Comparison of ENCODE assay signal across 8 cellular contexts in the genomic region with DNA sequence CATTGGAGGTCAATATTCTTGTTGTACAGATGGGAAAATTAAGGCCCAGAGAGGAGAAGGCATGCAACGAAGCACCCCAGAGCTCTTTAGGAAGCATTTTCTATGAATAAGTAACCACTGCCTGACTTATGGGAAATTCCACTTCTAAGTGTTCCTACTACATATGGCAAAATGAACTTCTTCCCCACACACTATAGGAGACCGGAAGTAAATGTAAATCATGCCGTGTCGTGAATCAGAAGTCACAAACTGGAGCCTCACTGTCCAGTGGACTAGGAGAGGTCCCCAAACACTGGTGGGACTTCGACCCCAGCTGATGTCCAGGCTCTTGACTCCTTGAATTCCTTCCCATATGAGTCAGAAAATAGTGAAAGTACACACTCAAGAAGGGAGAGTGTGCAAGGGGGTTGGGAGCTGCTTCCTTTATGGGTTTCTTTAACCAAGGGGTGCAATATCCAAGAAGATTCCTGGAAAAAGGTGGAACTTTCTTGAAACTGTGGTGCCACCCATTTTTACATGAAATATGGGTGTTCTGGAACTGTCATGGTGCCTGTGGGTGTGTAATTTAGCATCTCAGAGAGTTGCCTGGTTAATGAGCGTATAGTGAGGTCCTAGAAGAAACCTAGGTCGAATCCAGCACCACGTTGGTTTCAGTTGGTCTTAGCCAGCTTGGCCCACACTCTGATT. TPM values are rescaled to one million over a fixed set of nuclear protein-coding genes. Genes with fewer than 3 reads are reported as not detected.
A peak's percentile ranks its signal among the peaks of the same experiment; 100 is the strongest.
DNase-seq lines count a peak whose midpoint lies in the region; ATAC-seq and TF ChIP-seq lines count a peak whose summit lies in the region.

No MANE protein-coding gene starts in this region.

- H3K27me3 ChIP-seq in left ventricle myocardium inferior (ENCODE audit: low read depth) = no peaks in the 10 kb centered on the region
- no peaks in the 10 kb centered on the region for H3K27me3 ChIP-seq in Karpas-422 (ENCODE audit: low read length)
- H3K27me3 ChIP-seq in breast epithelium = no peaks in the 10 kb centered on the region

- H4K20me1 ChIP-seq in Karpas-422 (ENCODE audit: insufficient read depth, low read depth, low read length) = no peaks in the 10 kb centered on the region

- H3K4me3 ChIP-seq in left ventricle myocardium inferior = peak overlapping the region; percentile 85
- no peak overlapping the region for H3K4me3 ChIP-seq in Karpas-422 (ENCODE audit: low read length)
- H3K4me3 ChIP-seq in breast epithelium = no peak overlapping the region

- peaks cover 20% of the 10 kb centered on the region for H3K36me3 ChIP-seq in left ventricle myocardium inferior
- no peaks in the 10 kb centered on the region for H3K36me3 ChIP-seq in Karpas-422 (ENCODE audit: insufficient read depth, low read length)
- no peaks in the 10 kb centered on the region for H3K36me3 ChIP-seq in breast epithelium

- peak overlapping the region; percentile 57 for H2AFZ ChIP-seq in Karpas-422 (ENCODE audit: low read length)

- DNase-seq in left ventricle myocardium inferior = no peak
- no peak for DNase-seq in cardiac septum (ENCODE audit: low spot score)
- peak; percentile 58 for DNase-seq in Karpas-422
- DNase-seq in left lobe of liver (ENCODE audit: low spot score) = peak; percentile 28
- DNase-seq in SK-N-DZ (ENCODE audit: low spot score) = no peak
- no peak for DNase-seq in breast epithelium (ENCODE audit: low spot score in 2 of 2)
- no peak for DNase-seq in NCI-H1105 (lab: John Stamatoyannopoulos, UW)

- no peak for TF ChIP-seq CTCF in left ventricle myocardium inferior (IDR thresholded peaks at IDR 0.05; ENCODE audit: borderline replicate concordance)
- no peak for TF ChIP-seq CTCF in breast epithelium (IDR thresholded peaks at IDR 0.05)

- ATAC-seq in left lobe of liver = no peak
- ATAC-seq in GM21526 (IDR thresholded peaks at IDR 0.05; ENCODE audit: low FRiP score, unreplicated experiment) = no peak

- no peaks in the 10 kb centered on the region for H3K9me3 ChIP-seq in left ventricle myocardium inferior (replicated peaks)
- no peaks in the 10 kb centered on the region for H3K9me3 ChIP-seq in Karpas-422 (ENCODE audit: low read length)
- no peaks in the 10 kb centered on the region for H3K9me3 ChIP-seq in breast epithelium

- H3K9me2 ChIP-seq in Karpas-422 (replicated peaks; ENCODE audit: insufficient read depth, low read length) = no peaks in the 10 kb centered on the region

- peak overlapping the region; percentile 62 for H3K4me2 ChIP-seq in Karpas-422 (ENCODE audit: low read depth, low read length, poor library complexity, severe bottlenecking)

- H3K79me2 ChIP-seq in Karpas-422 (ENCODE audit: low read length) = no peaks in the 10 kb centered on the region

- peaks cover 99% of the 10 kb centered on the region for H3K4me1 ChIP-seq in left ventricle myocardium inferior
- H3K4me1 ChIP-seq in Karpas-422 (ENCODE audit: low read length) = peaks cover 71% of the 10 kb centered on the region
- peaks cover 7 to 27% of the 10 kb centered on the region in 2 donors for H3K4me1 ChIP-seq in breast epithelium

- intact Hi-C loops in left ventricle myocardium inferior (cut with micrococcal nuclease) (no loop called here), cardiac septum (cut with DNase I) (loop anchor here (5.0 kb wide), 1 partner anchor 36 kb away; the partner anchor contains the start of gene ZNF22), breast epithelium (cut with DNase I; ENCODE audit: low total_unique reads) (no loop called here)

- no peak for TF ChIP-seq POLR2A in breast epithelium (IDR thresholded peaks at IDR 0.05)

- H3K27ac ChIP-seq in left ventricle myocardium inferior (replicated peaks) (peak overlapping the region; percentile 96), Karpas-422 (ENCODE audit: low read length) (peak overlapping the region; percentile 76; the same call in 1 of the 2 replicates), breast epithelium (no peak overlapping the region)

- no peak overlapping the region for H3K9ac ChIP-seq in Karpas-422 (ENCODE audit: low read length)

RNA-seq across cellular contexts. Expression of gene RASSF4, which starts 6.7 kb away (rescaled TPM):
- total RNA-seq in left ventricle myocardium inferior = 103 TPM
- 47.5 TPM for total RNA-seq in cardiac septum
- 3.6 and 7.1 TPM in 2 replicates for total RNA-seq in Karpas-422 (2014; rRNA removed; shearing (Covaris generic); ENCODE audit: low replicate concordance)
- total RNA-seq in left lobe of liver = 25.0 TPM
- 4.0 and 4.5 TPM in 2 replicates for polyA plus RNA-seq in SK-N-DZ (2014; cell fraction: cytosol; rRNA removed)
- 9.5 and 13.3 TPM in 2 replicates for polyA plus RNA-seq in SK-N-DZ (2014; cell fraction: nucleus; rRNA removed)
- 100 to 1,000 TPM in 1 of 3 donors, 10 to 100 TPM in 2; 18.7 to 364 (median 41.1) TPM for total RNA-seq in breast epithelium

RNA-seq across cellular contexts. Expression of gene DEPP1, which starts 12.3 kb away (rescaled TPM):
- total RNA-seq in left ventricle myocardium inferior = 27.5 TPM
- 45.5 TPM for total RNA-seq in cardiac septum
- not detected in 2 replicates for total RNA-seq in Karpas-422 (2014; rRNA removed; shearing (Covaris generic); ENCODE audit: low replicate concordance)
- total RNA-seq in left lobe of liver = 6.8 TPM
- 1.2 TPM in 2 replicates for polyA plus RNA-seq in SK-N-DZ (2014; cell fraction: cytosol; rRNA removed)
- 1.6 and 2.9 TPM in 2 replicates for polyA plus RNA-seq in SK-N-DZ (2014; cell fraction: nucleus; rRNA removed)
- total RNA-seq in breast epithelium = 1,000 to 10,000 TPM in 1 of 3 donors, 100 to 1,000 TPM in 2; 139 to 2,057 (median 460) TPM

RNA-seq across cellular contexts. Expression of gene ZNF22, which starts 34.5 kb away (rescaled TPM):
- total RNA-seq in left ventricle myocardium inferior (14.2 TPM), cardiac septum (14.9 TPM), left lobe of liver (12.9 TPM), breast epithelium (10 to 100 TPM; 32.0 to 54.1 (median 34.2) TPM)
- 34.9 and 53.2 TPM in 2 replicates for total RNA-seq in Karpas-422 (2014; rRNA removed; shearing (Covaris generic); ENCODE audit: low replicate concordance)
- 47.8 and 50.2 TPM in 2 replicates for polyA plus RNA-seq in SK-N-DZ (2014; cell fraction: cytosol; rRNA removed)
- polyA plus RNA-seq in SK-N-DZ (2014; cell fraction: nucleus; rRNA removed) = 31.7 and 41.0 TPM in 2 replicates

RNA-seq across cellular contexts. Expression of gene TMEM72, which starts 55.1 kb away (rescaled TPM):
- not detected for total RNA-seq in left ventricle myocardium inferior
- not detected for total RNA-seq in cardiac septum
- total RNA-seq in Karpas-422 (2014; rRNA removed; shearing (Covaris generic); ENCODE audit: low replicate concordance) = not detected in 2 replicates
- total RNA-seq in left lobe of liver = not detected
- polyA plus RNA-seq in SK-N-DZ (2014; cell fraction: cytosol; rRNA removed) = not detected in 2 replicates
- polyA plus RNA-seq in SK-N-DZ (2014; cell fraction: nucleus; rRNA removed) = not detected in 2 replicates
- not detected for total RNA-seq in breast epithelium

Comparison
In these comparisons a context has a peak if more than half of its experiments do, and no peak if none do; other contexts are left out.
1. DNase-seq: peak in Karpas-422 (single experiment) and left lobe of liver (single experiment); none in left ventricle myocardium inferior (single experiment), cardiac septum (single experiment), SK-N-DZ (single experiment), breast epithelium (0 of 2) and NCI-H1105 (single experiment).
2. H3K27ac ChIP-seq: peak in left ventricle myocardium inferior (single experiment) and Karpas-422 (single experiment); none in breast epithelium (0 of 2).